In genomic region chr9:98760231-98760630, GRCh38 we compare ENCODE assay signal across 30 cellular contexts. TPM values are rescaled to one million over a fixed set of nuclear protein-coding genes. Genes with fewer than 3 reads are reported as not detected.
"Had no signal": no experiment of that assay in that cellular context is flagged by ENCODE, and none has a peak within 500 bp of the region (broad histone marks: within the 10 kb centered on the region; RNA-seq: fewer than 3 reads in every experiment).

No MANE protein-coding gene starts in this region.

- H3K36me3 ChIP-seq: SJSA1 had no signal

- H3K27ac ChIP-seq: PC-9, SJSA1 had no signal

- H3K9me3 ChIP-seq: SJSA1 had no signal

- DNase-seq: Kasumi-1, MG63, NCI-H1048, NCI-H1092 treated with DMSO at 0.1 percent for 48 hours, NCI-H1105 treated with DMSO at 0.1 percent for 48 hours, NCI-H1436, NCI-H146, NCI-H1694, NCI-H187, NCI-H1930, NCI-H2029 treated with DMSO at 0.1 percent for 48 hours, NCI-H2081 treated with DMSO at 0.1 percent for 48 hours, NCI-H2171 treated with DMSO at 0.1 percent for 48 hours, NCI-H2227 treated with DMSO at 0.1 percent for 48 hours, NCI-H345, NCI-H446, NCI-H510A treated with DMSO at 0.1 percent for 48 hours, NCI-H524 treated with DMSO at 0.1 percent for 48 hours, NCI-H526 treated with DMSO at 0.1 percent for 48 hours, NCI-H774, PC-9, Right ventricle myocardium superior, RPMI8226, SHP77 treated with DMSO at 0.1 percent for 48 hours, SK-N-SH, SW 1271, T-helper 1 cell had no signal

- H3K27me3 ChIP-seq: MG63, SJSA1 had no signal

- H3K4me3 ChIP-seq: MG63, PC-9, SJSA1 had no signal

- H3K4me1 ChIP-seq: SJSA1 had no signal

RNA-seq across cellular contexts. Expression of gene GABBR2, which starts 51.5 kb away (rescaled TPM):
- total RNA-seq: M059J, OCI-LY7, SJSA1 had no signal
